7 cellular contexts compared by ENCODE assay signal in genomic region chr16:70770968-70771552, GRCh38. TPM values are rescaled to one million over a fixed set of nuclear protein-coding genes. Genes with fewer than 3 reads are reported as not detected.
DNase-seq lines count a peak whose midpoint lies in the region; ATAC-seq and TF ChIP-seq lines count a peak whose summit lies in the region.

No MANE protein-coding gene starts in this region.

- ATAC-seq in HG02870 (IDR thresholded peaks at IDR 0.05; ENCODE audit: unreplicated experiment): no peak

- H3K4me3 ChIP-seq in GM12875 (ENCODE audit: low read depth, low read length): no peak overlapping the region

- H3K36me3 Mint-ChIP-seq in brain: peaks cover 5% of the 10 kb centered on the region

- H3K4me3 Mint-ChIP-seq in brain: no peak overlapping the region

- H3K27ac Mint-ChIP-seq in brain: peak overlapping the region; percentile 62 to 92 (median 80)

- H3K9me3 Mint-ChIP-seq in brain: no peaks in the 10 kb centered on the region

- TF ChIP-seq CTCF in GM12875 (IDR thresholded peaks at IDR 0.05; ENCODE audit: borderline replicate concordance, insufficient read depth, low read depth, low read length): peak; percentile 94
- TF ChIP-seq CTCF in brain (conservative IDR thresholded peaks at IDR 0.05): peak; percentile 96 to 99

- peaks cover 5% of the 10 kb centered on the region for H3K27me3 Mint-ChIP-seq in brain

- DNase-seq in HT-29 (ENCODE audit: low spot score) (peak; percentile 88), T1000 (lab: John Stamatoyannopoulos, UW) (peak; percentile 48), iris pigment epithelial cell (ENCODE audit: low read depth) (peak; percentile 65)
- peak; percentile 10 to 39 (median 34) for DNase-seq in stimulated activated CD4-positive, alpha-beta T cell treated with anti-CD3 and anti-CD28 coated beads, Interleukin-1b, Interleukin-23, amount 100 ng/mL, for 24 hours (ENCODE audit: low read depth in 4 of 4, low spot score in 1 of 4)

- peaks cover 34% of the 10 kb centered on the region for H3K4me1 Mint-ChIP-seq in brain

RNA-seq across cellular contexts. Expression of gene VAC14, which starts 29.9 kb away (rescaled TPM):
- 92.3 and 109 TPM in 2 replicates for total RNA-seq in HT-29 (2014; rRNA removed; shearing (Covaris generic))
- polyA plus RNA-seq in brain (ENCODE audit: insufficient read depth, low read depth, low replicate concordance): 76.0 TPM

Comparison
In these comparisons a context has a peak if more than half of its experiments do, and no peak if none do; other contexts are left out.
1. DNase-seq: peak in every context shown above with its lines; median percentile 88 in HT-29; 65 in iris pigment epithelial cell; 48 in T1000; 34 in stimulated activated CD4-positive, alpha-beta T cell treated with anti-CD3 and anti-CD28 coated beads, Interleukin-1b, Interleukin-23, amount 100 ng/mL, for 24 hours.